Comparison of ENCODE assay signal across 29 cellular contexts in the genomic region with DNA sequence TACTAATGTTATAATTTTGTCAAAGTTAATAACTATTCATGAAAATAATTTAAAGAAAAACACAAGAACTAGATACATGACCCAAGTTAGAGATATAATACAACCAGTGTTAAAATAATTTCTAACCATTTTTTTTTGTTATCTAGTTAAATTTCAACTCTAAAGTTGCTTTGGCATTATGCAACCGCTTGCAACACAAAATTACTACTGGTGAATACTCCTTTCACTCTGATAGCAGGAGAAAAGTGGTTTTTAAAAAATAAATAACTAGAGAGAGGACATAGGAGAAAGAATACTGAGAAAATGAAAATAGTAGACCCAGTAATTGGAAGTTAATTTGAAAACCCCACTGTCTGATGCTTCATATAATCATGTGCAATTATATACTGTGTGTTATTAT.
"Had no signal": no experiment of that assay in that cellular context is flagged by ENCODE, and none has a peak within 500 bp of the region (broad histone marks: within the 10 kb centered on the region; RNA-seq: fewer than 3 reads in every experiment).

No MANE protein-coding gene starts in this region.

- H3K9me3 ChIP-seq: ascending aorta had no signal

- H3K4me3 ChIP-seq: ascending aorta, cardiac muscle cell had no signal

- H3K27me3 ChIP-seq: ascending aorta, cardiac muscle cell had no signal

- FAIRE-seq: bronchial epithelial cell, TTC549 had no signal

- H3K4me1 ChIP-seq: ascending aorta had no signal

- ATAC-seq: activated CD8-positive, alpha-beta T cell treated with anti-CD3 and anti-CD28 coated beads for 36 hours; activated naive CD8-positive, alpha-beta T cell treated with anti-CD3 and anti-CD28 coated beads, Interleukin-2, amount 50 U/mL, for 24 hours had no signal

- DNase-seq: activated B cell treated with CpG ODN at 0.5 μM for 24 hours; activated CD4-positive, alpha-beta memory T cell treated with anti-CD3 and anti-CD28 coated beads for 36 hours; activated CD4-positive, alpha-beta T cell treated with anti-CD3 and anti-CD28 coated beads for 4 hours; activated CD4-positive, alpha-beta T cell treated with anti-CD3 and anti-CD28 coated beads, Interleukin-2, amount 10 ng/mL, durations not matched to agents 24 days and 14 days; activated CD4-positive, alpha-beta T cell treated with anti-CD3 and anti-CD28 coated beads, Interleukin-2, amount 50 U/mL, for 1 hour; activated CD4-positive, alpha-beta T cell treated with anti-CD3 and anti-CD28 coated beads, Interleukin-2, amount 50 U/mL, for 4 hours; activated CD4-positive, CD25-positive, alpha-beta regulatory T cell treated with anti-CD3 and anti-CD28 coated beads, Interleukin-2, amount 50 U/mL, for 72 hours; activated CD8-positive, alpha-beta memory T cell treated with anti-CD3 and anti-CD28 coated beads, Interleukin-2, amount 50 U/mL, for 4 hours; activated CD8-positive, alpha-beta T cell treated with anti-CD3 and anti-CD28 coated beads for 36 hours; activated effector memory CD4-positive, alpha-beta T cell treated with Interleukin-2 at 50 U/mL for 16 hours; activated gamma-delta T cell; activated naive CD4-positive, alpha-beta T cell treated with anti-CD3 and anti-CD28 coated beads, Interleukin-2, amount 10 ng/mL, durations not matched to agents 7 days and 5 days; activated naive CD4-positive, alpha-beta T cell treated with Interleukin-2 at 50 U/mL for 16 hours; activated naive CD8-positive, alpha-beta T cell treated with anti-CD3 and anti-CD28 coated beads, Interleukin-2, amount 10 ng/mL, durations not matched to agents 7 days and 5 days; activated naive CD8-positive, alpha-beta T cell treated with anti-CD3 and anti-CD28 coated beads, Interleukin-2, amount 50 U/mL, for 24 hours; activated T-cell treated with anti-CD3 and anti-CD28 coated beads, Interleukin-2, amount 50 U/mL, for 24 hours; activated T-cell treated with anti-CD3 and anti-CD28 coated beads, Interleukin-2, amount 50 U/mL, for 48 hours; amygdala; anterior cingulate cortex; caudate nucleus; cerebellar nuclear complex; T-helper 1 cell; T-helper 2 cell; T-helper 9 cell had no signal

- H3K36me3 ChIP-seq: ascending aorta, cardiac muscle cell had no signal

- H3K27ac ChIP-seq: ascending aorta, cardiac muscle cell, VCaP had no signal
